In the genomic region with DNA sequence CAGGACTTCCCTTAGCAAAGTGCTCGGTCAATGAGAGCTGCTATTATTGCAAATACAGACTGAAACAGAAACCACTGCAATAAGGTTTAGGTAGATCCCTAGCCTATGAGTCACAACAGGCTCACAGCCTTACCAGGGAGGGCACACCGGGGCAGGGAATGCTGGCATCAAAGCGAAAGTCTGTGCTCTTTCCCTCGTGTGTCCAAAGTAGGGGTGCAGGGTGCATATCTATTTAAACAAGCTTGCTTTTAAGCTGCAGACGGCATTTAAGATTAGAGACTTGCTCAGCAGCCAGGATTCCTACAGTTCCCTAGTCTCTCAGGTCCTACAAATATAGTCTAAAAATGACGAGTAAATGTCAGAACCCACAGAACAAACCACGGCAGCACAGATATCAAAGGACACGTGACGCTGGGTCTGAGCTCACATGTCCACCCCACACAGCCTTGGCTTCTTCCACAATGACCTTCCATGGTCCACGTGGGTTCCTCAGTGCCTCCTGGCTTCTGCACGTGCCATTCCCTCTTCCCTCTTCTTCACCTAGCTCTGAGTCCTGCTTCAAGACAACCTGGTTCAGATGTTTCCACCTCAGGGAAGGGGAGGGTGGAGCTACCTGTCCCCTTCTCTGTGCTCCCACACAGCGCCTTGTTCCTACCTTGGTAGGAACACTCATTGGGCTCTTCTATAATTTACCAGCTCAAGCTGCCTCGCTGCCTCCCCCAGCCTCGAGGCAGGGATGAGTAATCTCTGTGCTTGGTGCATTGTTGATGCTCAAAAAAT, we compare ENCODE assay signal across 8 cellular contexts.
DNase-seq lines count a peak whose midpoint lies in the region; ATAC-seq and TF ChIP-seq lines count a peak whose summit lies in the region.

No MANE protein-coding gene starts in this region.

- no peaks in the 10 kb centered on the region for H3K27me3 Mint-ChIP-seq in nephron (ENCODE audit: low read depth)

- ATAC-seq in HG02678 (IDR thresholded peaks at IDR 0.05; ENCODE audit: unreplicated experiment): peak; percentile 95

- H3K9me3 Mint-ChIP-seq in nephron: no peaks in the 10 kb centered on the region

- H3K36me3 Mint-ChIP-seq in nephron (ENCODE audit: low read depth): no peaks in the 10 kb centered on the region

- no peak overlapping the region for H3K4me3 Mint-ChIP-seq in nephron

- peak overlapping the region; percentile 45 to 90 (median 85) for H3K27ac Mint-ChIP-seq in nephron

- no peak for TF ChIP-seq CTCF in nephron (IDR thresholded peaks at IDR 0.05; ENCODE audit: unreplicated experiment in 3 of 3)

- H3K4me1 Mint-ChIP-seq in nephron: peaks cover 78% of the 10 kb centered on the region

- DNase-seq in NCI-H2196 (lab: John Stamatoyannopoulos, UW; ENCODE audit: unreplicated experiment): peak; percentile 9
- DNase-seq in NCI-H2196 treated with DMSO at 0.1 percent for 48 hours (lab: John Stamatoyannopoulos, UW; ENCODE audit: unreplicated experiment): no peak
- peak; percentile 50 for DNase-seq in RKO (ENCODE audit: low spot score)
- peak; percentile 15 to 64 for DNase-seq in dermis microvascular lymphatic vessel endothelial cell (ENCODE audit: low read depth in 2 of 2)
- DNase-seq in NCI-H1436 (lab: John Stamatoyannopoulos, UW): no peak
- DNase-seq in COR-L47 (lab: John Stamatoyannopoulos, UW): no peak

Comparison
In these comparisons a context has a peak if more than half of its experiments do, and no peak if none do; other contexts are left out.
1. DNase-seq: peak in NCI-H2196 (single experiment), RKO (single experiment) and dermis microvascular lymphatic vessel endothelial cell (2 of 2); none in NCI-H2196 treated with DMSO at 0.1 percent for 48 hours (single experiment), NCI-H1436 (single experiment) and COR-L47 (single experiment).